Comparison of ENCODE assay signal across 9 cellular contexts in genomic region chr5:175696139-175696854, GRCh38. TPM values are rescaled to one million over a fixed set of nuclear protein-coding genes. Genes with fewer than 3 reads are reported as not detected.
DNase-seq lines count a peak whose midpoint lies in the region; ATAC-seq and TF ChIP-seq lines count a peak whose summit lies in the region.
"Had no signal": no experiment of that assay in that cellular context is flagged by ENCODE, and none has a peak within 500 bp of the region (broad histone marks: within the 10 kb centered on the region; RNA-seq: fewer than 3 reads in every experiment).

No MANE protein-coding gene starts in this region.

- POLR2A ChIA-PET in activated CD8-positive, alpha-beta T cell treated with anti-CD3 and anti-CD28 coated beads for 36 hours (lab: Charles Lee), result interaction anchor here (1.1 kb wide), 1 partner anchor 165 kb away, joined by 4 read pairs; no protein-coding TSS in a partner anchor

- ATAC-seq in activated CD8-positive, alpha-beta T cell treated with anti-CD3 and anti-CD28 coated beads for 36 hours, result peak; percentile 91
- ATAC-seq in GM18907 (IDR thresholded peaks at IDR 0.05; ENCODE audit: unreplicated experiment), result no peak

- peaks cover 14% of the 10 kb centered on the region for H3K36me3 Mint-ChIP-seq in activated CD8-positive, alpha-beta T cell treated with anti-CD3 and anti-CD28 coated beads for 36 hours (ENCODE audit: low read depth)
- H3K36me3 Mint-ChIP-seq in type B pancreatic cell, result no peaks in the 10 kb centered on the region

- TF ChIP-seq CTCF in GM12873 (IDR thresholded peaks at IDR 0.05; ENCODE audit: insufficient read depth, low read depth, low read length, missing control alignments) (peak; percentile 81), type B pancreatic cell (conservative IDR thresholded peaks at IDR 0.05) (peak; percentile 75)
- TF ChIP-seq CTCF in activated CD8-positive, alpha-beta T cell treated with anti-CD3 and anti-CD28 coated beads for 36 hours (IDR thresholded peaks at IDR 0.05), result peak; percentile 88

- no peak overlapping the region for H3K4me3 Mint-ChIP-seq in activated CD8-positive, alpha-beta T cell treated with anti-CD3 and anti-CD28 coated beads for 36 hours
- no peak overlapping the region for H3K4me3 Mint-ChIP-seq in type B pancreatic cell

- CTCF ChIA-PET in activated CD8-positive, alpha-beta T cell treated with anti-CD3 and anti-CD28 coated beads for 36 hours (lab: Charles Lee), result interaction anchor here (0.6 to 8.1 kb wide), 17 partner anchors 14 to 220 kb away, joined by 3 to 119 read pairs (median 4); no protein-coding TSS in a partner anchor

- no peaks in the 10 kb centered on the region for H3K9me3 Mint-ChIP-seq in activated CD8-positive, alpha-beta T cell treated with anti-CD3 and anti-CD28 coated beads for 36 hours
- no peaks in the 10 kb centered on the region for H3K9me3 Mint-ChIP-seq in type B pancreatic cell

- H3K27ac Mint-ChIP-seq in activated CD8-positive, alpha-beta T cell treated with anti-CD3 and anti-CD28 coated beads for 36 hours, result peak overlapping the region; percentile 78
- no peak overlapping the region for H3K27ac Mint-ChIP-seq in type B pancreatic cell

- TF ChIP-seq POLR2A in erythroblast (IDR thresholded peaks at IDR 0.05; ENCODE audit: low read length), result no peak

- no peaks in the 10 kb centered on the region for H3K27me3 Mint-ChIP-seq in activated CD8-positive, alpha-beta T cell treated with anti-CD3 and anti-CD28 coated beads for 36 hours
- H3K27me3 Mint-ChIP-seq in type B pancreatic cell, result peaks cover 12% of the 10 kb centered on the region

- H3K4me1 Mint-ChIP-seq in activated CD8-positive, alpha-beta T cell treated with anti-CD3 and anti-CD28 coated beads for 36 hours (ENCODE audit: low read depth), result peaks cover 28% of the 10 kb centered on the region
- peaks cover 12% of the 10 kb centered on the region for H3K4me1 Mint-ChIP-seq in type B pancreatic cell (ENCODE audit: unreplicated experiment)

- intact Hi-C loops in activated CD8-positive, alpha-beta T cell treated with anti-CD3 and anti-CD28 coated beads for 36 hours (cut with micrococcal nuclease), result loop anchor here (2.0 to 5.0 kb wide), 2 partner anchors 39 to 161 kb away; partner anchors contain the start of gene HRH2

- DNase-seq in NCI-H526 treated with DMSO at 0.1 percent for 48 hours (lab: John Stamatoyannopoulos, UW), result peak; percentile 12
- DNase-seq in activated CD8-positive, alpha-beta T cell treated with anti-CD3 and anti-CD28 coated beads for 36 hours, result peak; percentile 89
- peak; percentile 53 to 60 for DNase-seq in erythroblast (lab: John Stamatoyannopoulos, UW)
- peak; percentile 77 for DNase-seq in pons (ENCODE audit: low spot score)
- no peak for DNase-seq in type B pancreatic cell (ENCODE audit: extremely low spot score, unreplicated experiment)
- DNase-seq in AG08395 (ENCODE audit: low spot score), result no peak

RNA-seq across cellular contexts. Expression of gene HRH2, which starts 38.4 kb away (rescaled TPM):
- 10 to 100 TPM; 23.2 to 24.5 TPM for total RNA-seq in activated CD8-positive, alpha-beta T cell treated with anti-CD3 and anti-CD28 coated beads for 36 hours
- 1.8 and 2.9 TPM in 2 replicates for total RNA-seq in type B pancreatic cell (ENCODE audit: low replicate concordance)
- total RNA-seq: bronchial epithelial cell had no signal

Comparison
In these comparisons a context has a peak if more than half of its experiments do, and no peak if none do; other contexts are left out.
1. DNase-seq: peak in NCI-H526 treated with DMSO at 0.1 percent for 48 hours (single experiment), activated CD8-positive, alpha-beta T cell treated with anti-CD3 and anti-CD28 coated beads for 36 hours (single experiment), erythroblast (2 of 2) and pons (single experiment); none in type B pancreatic cell (single experiment) and AG08395 (single experiment).
2. Peak in every context shown above with its lines, with median percentiles within 50 percentile points of each other: CTCF ChIP-seq.